ENCODE assay signal across 14 cellular contexts in genomic region chr10:128186959-128187787, GRCh38.
DNase-seq lines count a peak whose midpoint lies in the region; ATAC-seq and TF ChIP-seq lines count a peak whose summit lies in the region.
"Had no signal": no experiment of that assay in that cellular context is flagged by ENCODE, and none has a peak within 500 bp of the region (broad histone marks: within the 10 kb centered on the region; RNA-seq: fewer than 3 reads in every experiment).

No MANE protein-coding gene starts in this region.

- peaks cover 34% of the 10 kb centered on the region for H3K4me1 Mint-ChIP-seq in activated T-cell treated with anti-CD3 and anti-CD28 coated beads, Interleukin-2, amount 50 U/mL, for 72 hours (ENCODE audit: low read depth)
- peaks cover 24% of the 10 kb centered on the region for H3K4me1 Mint-ChIP-seq in type B pancreatic cell (ENCODE audit: unreplicated experiment)
- H3K4me1 Mint-ChIP-seq: activated B cell treated with CpG ODN at 0.5 μM for 24 hours had no signal

- H3K27ac Mint-ChIP-seq in activated T-cell treated with anti-CD3 and anti-CD28 coated beads, Interleukin-2, amount 50 U/mL, for 72 hours, result peak overlapping the region; percentile 87
- peak overlapping the region; percentile 47 for H3K27ac Mint-ChIP-seq in type B pancreatic cell
- H3K27ac Mint-ChIP-seq: activated B cell treated with CpG ODN at 0.5 μM for 24 hours had no signal

- H3K4me3 Mint-ChIP-seq in activated T-cell treated with anti-CD3 and anti-CD28 coated beads, Interleukin-2, amount 50 U/mL, for 72 hours, result peak overlapping the region; percentile 86 to 89
- H3K4me3 Mint-ChIP-seq in type B pancreatic cell, result peak overlapping the region; percentile 20
- H3K4me3 Mint-ChIP-seq: activated B cell treated with CpG ODN at 0.5 μM for 24 hours had no signal

- H3K36me3 Mint-ChIP-seq in activated T-cell treated with anti-CD3 and anti-CD28 coated beads, Interleukin-2, amount 50 U/mL, for 72 hours (ENCODE audit: insufficient read depth in 2 of 2), result peaks cover 5 to 15% of the 10 kb centered on the region in 2 donors
- no peaks in the 10 kb centered on the region for H3K36me3 Mint-ChIP-seq in type B pancreatic cell

- ATAC-seq in activated T-cell treated with anti-CD3 and anti-CD28 coated beads, Interleukin-2, amount 50 U/mL, for 72 hours (replicated peaks in 1 of 2), result peak; percentile 80 to 90
- ATAC-seq in HG03442 (IDR thresholded peaks at IDR 0.05; ENCODE audit: unreplicated experiment) (no peak), GM18907 (IDR thresholded peaks at IDR 0.05; ENCODE audit: unreplicated experiment) (no peak)
- ATAC-seq: body of pancreas had no signal

- TF ChIP-seq CTCF in type B pancreatic cell (conservative IDR thresholded peaks at IDR 0.05), result no peak

- peaks cover 2 to 5% of the 10 kb centered on the region in 2 donors for H3K9me3 Mint-ChIP-seq in activated T-cell treated with anti-CD3 and anti-CD28 coated beads, Interleukin-2, amount 50 U/mL, for 72 hours
- peaks cover 7% of the 10 kb centered on the region for H3K9me3 Mint-ChIP-seq in type B pancreatic cell

- DNase-seq in stimulated activated CD4-positive, alpha-beta T cell treated with anti-CD3 and anti-CD28 coated beads, Interleukin-15, amount 100 ng/mL, for 24 hours, result peak; percentile 39
- DNase-seq in stimulated activated CD4-positive, alpha-beta T cell treated with anti-CD3 and anti-CD28 coated beads, Interleukin-1b, Interleukin-23, amount 100 ng/mL, for 48 hours, result no peak
- DNase-seq in activated T-cell treated with anti-CD3 and anti-CD28 coated beads, Interleukin-2, amount 50 U/mL, for 72 hours, result peak; percentile 29 to 33
- DNase-seq in medulla oblongata (ENCODE audit: extremely low spot score) (peak; percentile 14), type B pancreatic cell (ENCODE audit: extremely low spot score, unreplicated experiment) (no peak), NCI-H524 treated with DMSO at 0.1 percent for 48 hours (lab: John Stamatoyannopoulos, UW) (no peak)
- DNase-seq: activated B cell treated with CpG ODN at 0.5 μM for 24 hours, body of pancreas, lower lobe of right lung, NCI-H1048, NCI-H526, Right ventricle myocardium superior had no signal

- no peaks in the 10 kb centered on the region for H3K27me3 Mint-ChIP-seq in activated T-cell treated with anti-CD3 and anti-CD28 coated beads, Interleukin-2, amount 50 U/mL, for 72 hours (ENCODE audit: low read depth)
- peaks cover 18% of the 10 kb centered on the region for H3K27me3 Mint-ChIP-seq in type B pancreatic cell

Comparison
In these comparisons a context has a peak if more than half of its experiments do, and no peak if none do; other contexts are left out.
1. DNase-seq: peak in stimulated activated CD4-positive, alpha-beta T cell treated with anti-CD3 and anti-CD28 coated beads, Interleukin-15, amount 100 ng/mL, for 24 hours (single experiment), activated T-cell treated with anti-CD3 and anti-CD28 coated beads, Interleukin-2, amount 50 U/mL, for 72 hours (2 of 2) and medulla oblongata (single experiment); none in stimulated activated CD4-positive, alpha-beta T cell treated with anti-CD3 and anti-CD28 coated beads, Interleukin-1b, Interleukin-23, amount 100 ng/mL, for 48 hours (single experiment), type B pancreatic cell (single experiment) and NCI-H524 treated with DMSO at 0.1 percent for 48 hours (single experiment).
2. ATAC-seq: peak in activated T-cell treated with anti-CD3 and anti-CD28 coated beads, Interleukin-2, amount 50 U/mL, for 72 hours (2 of 2); none in HG03442 (single experiment) and GM18907 (single experiment).